Comparison of ENCODE assay signal across 21 cellular contexts in the genomic region with DNA sequence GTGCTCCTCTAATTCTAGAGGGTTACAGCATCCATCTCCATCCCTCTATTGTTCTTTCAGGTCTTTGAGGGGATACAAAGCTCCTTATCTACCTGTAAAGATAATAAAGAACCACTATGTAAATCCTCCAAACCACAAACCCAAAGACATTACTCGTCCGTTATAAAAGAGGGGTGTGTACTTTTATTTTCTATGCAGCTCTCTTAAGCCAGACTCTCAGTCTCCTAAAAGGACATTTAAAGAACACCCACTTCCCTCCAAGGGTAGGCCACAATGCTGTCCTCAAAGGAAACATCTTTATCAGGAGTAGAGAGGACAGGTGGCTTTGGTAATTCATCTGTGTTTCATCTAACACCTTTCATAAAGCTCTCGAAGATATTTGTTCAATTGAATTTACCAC.
"Had no signal": no experiment of that assay in that cellular context is flagged by ENCODE, and none has a peak within 500 bp of the region (broad histone marks: within the 10 kb centered on the region; RNA-seq: fewer than 3 reads in every experiment).

No MANE protein-coding gene starts in this region.

- H3K27me3 ChIP-seq: esophagus muscularis mucosa, heart right ventricle, ovary, right lobe of liver, upper lobe of right lung had no signal

- H3K27ac ChIP-seq: esophagus muscularis mucosa, foreskin keratinocyte, heart right ventricle, ovary, right lobe of liver, skin epidermis, upper lobe of right lung, VCaP had no signal

- H3K4me3 ChIP-seq: esophagus muscularis mucosa, heart right ventricle, ovary, right lobe of liver, skin epidermis, upper lobe of right lung had no signal

- H3K36me3 ChIP-seq: ovary, right lobe of liver, upper lobe of right lung had no signal

- H3K4me1 ChIP-seq: foreskin keratinocyte, right lobe of liver, upper lobe of right lung had no signal

- H3K9me3 ChIP-seq: esophagus muscularis mucosa, heart right ventricle, ovary, right lobe of liver, upper lobe of right lung had no signal

- ATAC-seq: activated naive CD4-positive, alpha-beta T cell treated with anti-CD3 and anti-CD28 coated beads, Interleukin-2, amount 50 U/mL, for 72 hours; activated T-cell treated with anti-CD3 and anti-CD28 coated beads, Interleukin-2, amount 50 U/mL, for 72 hours; foreskin keratinocyte; heart right ventricle; naive thymus-derived CD4-positive, alpha-beta T cell; right lobe of liver; stimulated activated effector memory CD8-positive, alpha-beta T cell treated with anti-CD3 and anti-CD28 coated beads, Interleukin-12 subunit alpha, Interleukin-12 subunit beta, amount 100 ng/mL, for 72 hours; upper lobe of right lung had no signal

- DNase-seq: activated CD4-positive, alpha-beta T cell treated with anti-CD3 and anti-CD28 coated beads for 4 hours; activated CD4-positive, alpha-beta T cell treated with anti-CD3 and anti-CD28 coated beads, Interleukin-2, amount 50 U/mL, for 4 hours; activated naive CD4-positive, alpha-beta T cell; activated T-cell treated with anti-CD3 and anti-CD28 coated beads for 4 hours; activated T-cell treated with anti-CD3 and anti-CD28 coated beads, Interleukin-2, amount 50 U/mL, for 72 hours; dermis blood vessel endothelial cell; effector CD4-positive, alpha-beta T cell; foreskin keratinocyte; heart right ventricle; midbrain; naive thymus-derived CD4-positive, alpha-beta T cell; ovary; right lobe of liver; stimulated activated CD4-positive, alpha-beta T cell treated with anti-CD3 and anti-CD28 coated beads, Interleukin-12 subunit alpha, Interleukin-12 subunit beta, amount 100 ng/mL, for 4 hours; stimulated activated CD4-positive, alpha-beta T cell treated with anti-CD3 and anti-CD28 coated beads, Interleukin-4, amount 100 ng/mL, for 24 hours; upper lobe of right lung had no signal
